ENCODE assay signal across 8 cellular contexts in the genomic region with DNA sequence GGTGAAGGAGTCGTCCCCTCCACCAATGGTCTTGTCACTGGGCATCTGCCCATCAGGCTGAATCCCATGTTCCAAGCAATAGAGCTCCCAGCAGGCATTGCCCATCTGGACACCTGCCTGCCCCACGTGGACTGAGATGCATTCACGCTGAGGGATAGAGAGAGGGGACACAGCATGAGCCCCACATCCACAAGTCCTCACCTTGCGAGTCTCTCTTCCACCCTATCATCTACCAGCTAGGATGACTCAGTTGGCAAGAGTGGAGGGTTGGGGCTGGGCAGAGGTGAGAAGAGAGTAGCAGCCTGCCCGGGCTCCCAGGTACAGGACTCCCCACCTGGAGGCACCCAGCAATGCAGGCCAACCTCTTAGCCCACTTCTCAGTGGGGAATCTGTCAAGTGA. TPM values are rescaled to one million over a fixed set of nuclear protein-coding genes. Genes with fewer than 3 reads are reported as not detected.
DNase-seq lines count a peak whose midpoint lies in the region; ATAC-seq, FAIRE-seq and TF ChIP-seq lines count a peak whose summit lies in the region.

No MANE protein-coding gene starts in this region.

- peak; percentile 11 for FAIRE-seq in K562 (lab: Jason Lieb, UNC)

- H3K9me3 ChIP-seq in CD4-positive, alpha-beta T cell (ENCODE audit: control insufficient read depth, low read length), result no peaks in the 10 kb centered on the region
- no peaks in the 10 kb centered on the region for H3K9me3 ChIP-seq in K562 (replicated peaks; ENCODE audit: control insufficient read depth, insufficient read depth, low read depth, low read length)

- peak overlapping the region; percentile 87 for H3K27ac ChIP-seq in CD4-positive, alpha-beta T cell (ENCODE audit: low read depth, low read length)
- no peak overlapping the region for H3K27ac ChIP-seq in K562 (ENCODE audit: extremely low read depth, low read depth, low read length)

- no peaks in the 10 kb centered on the region for H3K9me3 Mint-ChIP-seq in CD4-positive, alpha-beta T cell
- no peaks in the 10 kb centered on the region for H3K9me3 Mint-ChIP-seq in nephron

- TF ChIP-seq POLR2A in K562 (conservative IDR thresholded peaks at IDR 0.05) (no peak), erythroblast (IDR thresholded peaks at IDR 0.05; ENCODE audit: low read length) (no peak)

- peak in 2 of 10 experiments; percentile 25 to 27 for DNase-seq in CD4-positive, alpha-beta T cell
- DNase-seq in NCI-H510A (lab: John Stamatoyannopoulos, UW), result peak; percentile 8
- no peak for DNase-seq in K562 (ENCODE audit: extremely low read depth in 1 of 4, low spot score in 3 of 4)
- no peak for DNase-seq in SHP77 treated with DMSO at 0.1 percent for 48 hours (lab: John Stamatoyannopoulos, UW)
- no peak for DNase-seq in erythroblast (lab: John Stamatoyannopoulos, UW)

- CTCF ChIA-PET in CD4-positive, alpha-beta T cell (lab: Charles Lee), result interaction anchor here (0.6 to 8.4 kb wide), 9 partner anchors 22 to 247 kb away, joined by 3 to 97 read pairs (median 4); a partner anchor contains a TSS
- CTCF ChIA-PET in K562 (lab: Yijun Ruan, JAX; ENCODE audit: low intra/inter-chr PET ratio), result no interaction called here

- H4K20me1 ChIP-seq in K562 (replicated peaks; ENCODE audit: control insufficient read depth, insufficient read depth, low read length), result 0 out of 2 replicates have a peak, but pooled peaks cover 3% of the 10 kb centered on the region

- no TSS peak for BruUV-seq in K562 (replicated peaks; lab: Mats Ljungman, UMichigan)

- H3K36me3 Mint-ChIP-seq in CD4-positive, alpha-beta T cell (ENCODE audit: low read depth), result peaks cover 68% of the 10 kb centered on the region
- no peaks in the 10 kb centered on the region for H3K36me3 Mint-ChIP-seq in nephron (ENCODE audit: low read depth)

- peak overlapping the region; percentile 58; the same call in 1 of the 2 replicates for H3K4me3 ChIP-seq in K562

- no peak for TF ChIP-seq CTCF in CD4-positive, alpha-beta T cell (IDR thresholded peaks at IDR 0.05)
- no peak for TF ChIP-seq CTCF in K562 (IDR thresholded peaks at IDR 0.05 in 2 of 3, conservative IDR thresholded peaks at IDR 0.05 in 1 of 3; ENCODE audit: insufficient read depth in 2 of 3, low read depth in 1 of 3, low read length in 3 of 3)
- TF ChIP-seq CTCF in nephron (IDR thresholded peaks at IDR 0.05; ENCODE audit: unreplicated experiment in 3 of 3), result no peak

- no peak overlapping the region for H2AFZ ChIP-seq in K562 (ENCODE audit: low read depth, low read length)

- no peak for TF ChIP-seq EP300 in K562 (IDR thresholded peaks at IDR 0.05; ENCODE audit: low read length)

- no peaks in the 10 kb centered on the region for H3K9me1 ChIP-seq in K562 (ENCODE audit: control insufficient read depth, insufficient read depth, low read length)

- H3K4me1 Mint-ChIP-seq in CD4-positive, alpha-beta T cell (ENCODE audit: low read depth), result peaks cover 68% of the 10 kb centered on the region
- peaks cover 49% of the 10 kb centered on the region for H3K4me1 Mint-ChIP-seq in nephron

- no peak for TF ChIP-seq RAD21 in K562 (CRISPR knock-in tag; conservative IDR thresholded peaks at IDR 0.05 in 1 of 2, IDR thresholded peaks at IDR 0.05 in 1 of 2)

- H3K4me1 ChIP-seq in K562 (replicated peaks in 1 of 2; ENCODE audit: control insufficient read depth in 2 of 2, insufficient read depth in 2 of 2, low read length in 2 of 2), result peaks cover 18 to 47% of the 10 kb centered on the region in 2 experiments; a peak in 4 of 5 replicates

- POLR2A ChIA-PET in CD4-positive, alpha-beta T cell (lab: Charles Lee), result interaction anchor here (1.3 to 10.1 kb wide), 10 partner anchors 9 to 136 kb away, joined by 5 to 202 read pairs (median 43); a partner anchor contains a TSS
- POLR2A ChIA-PET in K562 (lab: Yijun Ruan, JAX), result interaction anchor here (0.6 to 1.5 kb wide), 10 partner anchors 9 to 198 kb away, joined by 3 to 7 read pairs (median 4); a partner anchor contains a TSS

- intact Hi-C loops in CD4-positive, alpha-beta T cell (cut with DNase I, micrococcal nuclease), result loop anchor here (2.0 to 10.0 kb wide), 3 partner anchors 35 to 687 kb away; a partner anchor contains a TSS
- intact Hi-C loops in K562 (cut with micrococcal nuclease), result loop anchor here (2.0 kb wide), 1 partner anchor 27 kb away; a partner anchor contains a TSS

- H3K27me3 ChIP-seq in CD4-positive, alpha-beta T cell (ENCODE audit: control insufficient read depth, insufficient read depth, low read length), result no peaks in the 10 kb centered on the region
- 0 out of 5 replicates have a peak, but pooled peaks cover 0 to 4% of the 10 kb centered on the region in 2 experiments for H3K27me3 ChIP-seq in K562 (ENCODE audit: control insufficient read depth in 2 of 2, insufficient read depth in 2 of 2, low read length in 2 of 2)

- peak overlapping the region; percentile 96 for H3K27ac Mint-ChIP-seq in CD4-positive, alpha-beta T cell
- H3K27ac Mint-ChIP-seq in nephron, result peak overlapping the region in 1 of 3 experiments; percentile 68

- no peaks in the 10 kb centered on the region for H3K27me3 Mint-ChIP-seq in CD4-positive, alpha-beta T cell
- peaks cover 62% of the 10 kb centered on the region for H3K27me3 Mint-ChIP-seq in nephron (ENCODE audit: low read depth)

- peak overlapping the region; percentile 82 for H3K4me2 ChIP-seq in K562 (ENCODE audit: insufficient read depth, low read length)

- peaks cover 24% of the 10 kb centered on the region for H3K79me2 ChIP-seq in K562 (ENCODE audit: control insufficient read depth, insufficient read depth, low read length)

- H3K9ac ChIP-seq in K562 (ENCODE audit: insufficient read depth in 1 of 2, low read depth in 2 of 2, low read length in 2 of 2), result peak overlapping the region; percentile 71 to 92

- ATAC-seq in CD4-positive, alpha-beta T cell (ENCODE audit: poor library complexity), result no peak
- ATAC-seq in K562 (no peak), HG03565 (IDR thresholded peaks at IDR 0.05; ENCODE audit: unreplicated experiment) (no peak), HG02678 (IDR thresholded peaks at IDR 0.05; ENCODE audit: unreplicated experiment) (no peak)

- 70% methylated on average over 2 of the region's 5 CpGs for WGBS in K562 (ENCODE audit: insufficient coverage, low coverage, missing lambda C conversion rate)

- peak overlapping the region; percentile 88 for H3K4me3 Mint-ChIP-seq in CD4-positive, alpha-beta T cell
- H3K4me3 Mint-ChIP-seq in nephron, result peak overlapping the region; percentile 15 to 83 (median 77)

- peaks cover 50% of the 10 kb centered on the region; the same call in 2 of the 3 replicates for H3K36me3 ChIP-seq in K562 (ENCODE audit: control insufficient read depth, insufficient read depth, low read length)

- in situ Hi-C loops in K562 (cut with MboI), result no loop called here

RNA-seq across cellular contexts. Expression of a gene that starts 1.0 kb away (rescaled TPM):
- total RNA-seq in CD4-positive, alpha-beta T cell, result not detected
- total RNA-seq in K562 (2011; cell fraction: chromatin; rRNA removed; ENCODE audit: low replicate concordance), result not detected in 2 replicates
- not detected in 2 replicates for total RNA-seq in K562 (2011; cell fraction: nucleolus; rRNA removed)
- not detected in 2 replicates for total RNA-seq in K562 (2011; cell fraction: nucleoplasm; rRNA removed)
- total RNA-seq in K562 (2014; rRNA removed) (not detected in 2 replicates), K562 (2014; rRNA removed; fragmentation: Illumina TruSeq; extraction: Trizol) (not detected in 2 replicates), K562 (2015; rRNA removed; fragmentation: Illumina TruSeq; extraction: Trizol) (not detected in 2 replicates), K562 (2021) (not detected in 2 replicates)
- polyA plus RNA-seq in K562 (2011; rRNA removed) (not detected in 2 replicates), K562 (2014; fragmentation: Illumina TruSeq; extraction: Trizol) (not detected in 2 replicates), K562 (2014; fragmentation: Nextera tagmentation; extraction: Ambion mirVana) (under 1 TPM in 1 of 2 experiments, not detected in 1; 0.04 TPM), K562 (2014; rRNA removed) (not detected in 2 replicates)
- polyA plus RNA-seq in K562 (2011; cell fraction: cytosol; rRNA removed), result not detected in 2 replicates
- not detected in 2 replicates for polyA plus RNA-seq in K562 (2011; cell fraction: nucleus; rRNA removed)
- polyA plus RNA-seq in K562 (2012), result 0.05 TPM in 1 of 2 replicates, not detected in the other
- polyA minus RNA-seq in K562 (2011; rRNA and poly(A)+ RNA removed), result not detected in 2 replicates
- not detected in 2 replicates for polyA minus RNA-seq in K562 (2011; cell fraction: cytosol; rRNA and poly(A)+ RNA removed)
- polyA minus RNA-seq in K562 (2011; cell fraction: nucleus; rRNA and poly(A)+ RNA removed), result not detected in 2 replicates

RNA-seq across cellular contexts. Expression of a gene that starts 1.6 kb away (rescaled TPM):
- 100 to 1,000 TPM; 183 to 185 TPM for total RNA-seq in CD4-positive, alpha-beta T cell
- 31.2 and 48.4 TPM in 2 replicates for total RNA-seq in K562 (2011; cell fraction: chromatin; rRNA removed; ENCODE audit: low replicate concordance)
- total RNA-seq in K562 (2011; cell fraction: nucleolus; rRNA removed), result 21.7 and 30.7 TPM in 2 replicates
- total RNA-seq in K562 (2011; cell fraction: nucleoplasm; rRNA removed), result 25.6 and 26.8 TPM in 2 replicates
- total RNA-seq in K562 (2014; rRNA removed) (32.8 and 47.0 TPM in 2 replicates), K562 (2014; rRNA removed; fragmentation: Illumina TruSeq; extraction: Trizol) (30.0 and 32.1 TPM in 2 replicates), K562 (2015; rRNA removed; fragmentation: Illumina TruSeq; extraction: Trizol) (25.1 and 26.9 TPM in 2 replicates), K562 (2021) (52.4 and 57.6 TPM in 2 replicates)
- polyA plus RNA-seq in K562 (2011; rRNA removed) (48.6 and 71.9 TPM in 2 replicates), K562 (2014; fragmentation: Illumina TruSeq; extraction: Trizol) (126 and 174 TPM in 2 replicates), K562 (2014; fragmentation: Nextera tagmentation; extraction: Ambion mirVana) (10 to 100 TPM; 31.5 to 60.0 TPM), K562 (2014; rRNA removed) (42.4 and 48.9 TPM in 2 replicates)
- 91.8 and 167 TPM in 2 replicates for polyA plus RNA-seq in K562 (2011; cell fraction: cytosol; rRNA removed)
- 89.0 and 90.1 TPM in 2 replicates for polyA plus RNA-seq in K562 (2011; cell fraction: nucleus; rRNA removed)
- 60.3 and 69.5 TPM in 2 replicates for polyA plus RNA-seq in K562 (2012)
- polyA minus RNA-seq in K562 (2011; rRNA and poly(A)+ RNA removed), result 19.6 and 23.6 TPM in 2 replicates
- 25.1 and 27.8 TPM in 2 replicates for polyA minus RNA-seq in K562 (2011; cell fraction: cytosol; rRNA and poly(A)+ RNA removed)
- polyA minus RNA-seq in K562 (2011; cell fraction: nucleus; rRNA and poly(A)+ RNA removed), result 12.7 and 18.3 TPM in 2 replicates

RNA-seq across cellular contexts. Expression of a gene that starts 6.8 kb away (rescaled TPM):
- 10 to 100 TPM; 11.2 to 14.1 TPM for total RNA-seq in CD4-positive, alpha-beta T cell
- total RNA-seq in K562 (2011; cell fraction: chromatin; rRNA removed; ENCODE audit: low replicate concordance), result 42.8 and 94.2 TPM in 2 replicates
- total RNA-seq in K562 (2011; cell fraction: nucleolus; rRNA removed), result 52.6 and 59.7 TPM in 2 replicates
- total RNA-seq in K562 (2011; cell fraction: nucleoplasm; rRNA removed), result 43.8 and 46.6 TPM in 2 replicates
- total RNA-seq in K562 (2014; rRNA removed) (5.4 and 9.9 TPM in 2 replicates), K562 (2014; rRNA removed; fragmentation: Illumina TruSeq; extraction: Trizol) (13.1 and 17.8 TPM in 2 replicates), K562 (2015; rRNA removed; fragmentation: Illumina TruSeq; extraction: Trizol) (16.4 and 16.9 TPM in 2 replicates), K562 (2021) (18.2 and 19.8 TPM in 2 replicates)
- polyA plus RNA-seq in K562 (2011; rRNA removed) (34.6 and 41.4 TPM in 2 replicates), K562 (2014; fragmentation: Illumina TruSeq; extraction: Trizol) (33.8 and 36.2 TPM in 2 replicates), K562 (2014; fragmentation: Nextera tagmentation; extraction: Ambion mirVana) (10 to 100 TPM in 1 of 2 experiments, 1 to 10 TPM in 1; 5.6 to 12.9 TPM), K562 (2014; rRNA removed) (21.0 and 24.6 TPM in 2 replicates)
- 57.6 and 64.0 TPM in 2 replicates for polyA plus RNA-seq in K562 (2011; cell fraction: cytosol; rRNA removed)
- 72.9 and 74.0 TPM in 2 replicates for polyA plus RNA-seq in K562 (2011; cell fraction: nucleus; rRNA removed)
- 17.4 and 29.3 TPM in 2 replicates for polyA plus RNA-seq in K562 (2012)
- 26.1 and 28.4 TPM in 2 replicates for polyA minus RNA-seq in K562 (2011; rRNA and poly(A)+ RNA removed)
- polyA minus RNA-seq in K562 (2011; cell fraction: cytosol; rRNA and poly(A)+ RNA removed), result 12.9 and 18.8 TPM in 2 replicates
- polyA minus RNA-seq in K562 (2011; cell fraction: nucleus; rRNA and poly(A)+ RNA removed), result 40.4 and 52.2 TPM in 2 replicates

RNA-seq across cellular contexts. Expression of a gene that starts 6.8 kb away (rescaled TPM):
- 1 to 10 TPM; 2.4 to 3.0 TPM for total RNA-seq in CD4-positive, alpha-beta T cell
- total RNA-seq in K562 (2011; cell fraction: chromatin; rRNA removed; ENCODE audit: low replicate concordance), result 9.2 and 12.3 TPM in 2 replicates
- total RNA-seq in K562 (2011; cell fraction: nucleolus; rRNA removed), result 6.4 and 8.3 TPM in 2 replicates
- 4.4 and 8.7 TPM in 2 replicates for total RNA-seq in K562 (2011; cell fraction: nucleoplasm; rRNA removed)
- total RNA-seq in K562 (2014; rRNA removed) (2.2 and 3.4 TPM in 2 replicates), K562 (2014; rRNA removed; fragmentation: Illumina TruSeq; extraction: Trizol) (2.5 and 2.6 TPM in 2 replicates), K562 (2015; rRNA removed; fragmentation: Illumina TruSeq; extraction: Trizol) (2.2 and 3.2 TPM in 2 replicates), K562 (2021) (2.7 and 3.6 TPM in 2 replicates)
- polyA plus RNA-seq in K562 (2011; rRNA removed) (1.8 and 2.9 TPM in 2 replicates), K562 (2014; fragmentation: Illumina TruSeq; extraction: Trizol) (2.8 and 4.0 TPM in 2 replicates), K562 (2014; fragmentation: Nextera tagmentation; extraction: Ambion mirVana) (under 1 TPM; 0.42 to 0.59 TPM), K562 (2014; rRNA removed) (2.8 and 4.4 TPM in 2 replicates)
- polyA plus RNA-seq in K562 (2011; cell fraction: cytosol; rRNA removed), result 1.9 and 2.5 TPM in 2 replicates
- 4.8 and 4.9 TPM in 2 replicates for polyA plus RNA-seq in K562 (2011; cell fraction: nucleus; rRNA removed)
- 2.2 and 4.1 TPM in 2 replicates for polyA plus RNA-seq in K562 (2012)
- polyA minus RNA-seq in K562 (2011; rRNA and poly(A)+ RNA removed), result 1.8 and 2.1 TPM in 2 replicates
- polyA minus RNA-seq in K562 (2011; cell fraction: cytosol; rRNA and poly(A)+ RNA removed), result 0.95 and 1.4 TPM in 2 replicates
- polyA minus RNA-seq in K562 (2011; cell fraction: nucleus; rRNA and poly(A)+ RNA removed), result 2.7 and 3.6 TPM in 2 replicates

RNA-seq across cellular contexts. Expression of a gene that starts 22.5 kb away (rescaled TPM):
- total RNA-seq in CD4-positive, alpha-beta T cell, result 100 to 1,000 TPM; 128 to 135 TPM
- total RNA-seq in K562 (2011; cell fraction: chromatin; rRNA removed; ENCODE audit: low replicate concordance), result 371 and 457 TPM in 2 replicates
- total RNA-seq in K562 (2011; cell fraction: nucleolus; rRNA removed), result 226 and 229 TPM in 2 replicates
- 275 and 286 TPM in 2 replicates for total RNA-seq in K562 (2011; cell fraction: nucleoplasm; rRNA removed)
- 40.7 and 41.5 TPM in 2 replicates for total RNA-seq in K562 (2014; rRNA removed)
- 22.5 and 26.3 TPM in 2 replicates for total RNA-seq in K562 (2014; rRNA removed; fragmentation: Illumina TruSeq; extraction: Trizol)
- 21.6 and 21.8 TPM in 2 replicates for total RNA-seq in K562 (2015; rRNA removed; fragmentation: Illumina TruSeq; extraction: Trizol)
- 36.3 and 43.5 TPM in 2 replicates for total RNA-seq in K562 (2021)
- polyA plus RNA-seq in K562 (2011; rRNA removed), result 47.0 and 86.3 TPM in 2 replicates
- 23.4 and 30.6 TPM in 2 replicates for polyA plus RNA-seq in K562 (2011; cell fraction: cytosol; rRNA removed)
- polyA plus RNA-seq in K562 (2011; cell fraction: nucleus; rRNA removed), result 325 and 530 TPM in 2 replicates
- 24.3 and 51.1 TPM in 2 replicates for polyA plus RNA-seq in K562 (2012)
- polyA plus RNA-seq in K562 (2014; fragmentation: Illumina TruSeq; extraction: Trizol), result 29.2 and 31.0 TPM in 2 replicates
- polyA plus RNA-seq in K562 (2014; fragmentation: Nextera tagmentation; extraction: Ambion mirVana), result 1 to 10 TPM; 3.1 to 3.9 TPM
- 49.0 and 60.6 TPM in 2 replicates for polyA plus RNA-seq in K562 (2014; rRNA removed)
- polyA minus RNA-seq in K562 (2011; rRNA and poly(A)+ RNA removed), result 28.8 and 55.2 TPM in 2 replicates
- 16.7 and 20.6 TPM in 2 replicates for polyA minus RNA-seq in K562 (2011; cell fraction: cytosol; rRNA and poly(A)+ RNA removed)
- polyA minus RNA-seq in K562 (2011; cell fraction: nucleus; rRNA and poly(A)+ RNA removed), result 81.3 and 167 TPM in 2 replicates
